2 cellular contexts compared by ENCODE assay signal in genomic region chr6:43294536-43294935, GRCh38.
TF ChIP-seq lines count a peak whose summit lies in the region.

No MANE protein-coding gene starts in this region.

TF ChIP-seq in HepG2, 621 proteins besides CTCF, POLR2A, EP300 and RAD21 (continues in another document):
- TF ChIP-seq ZNF296 (CRISPR knock-in tag; conservative IDR thresholded peaks at IDR 0.05), result no peak
- TF ChIP-seq KAT7 (CRISPR knock-in tag; IDR thresholded peaks at IDR 0.05; ENCODE audit: borderline replicate concordance), result no peak
- no peak for TF ChIP-seq GPN1 (CRISPR knock-in tag; IDR thresholded peaks at IDR 0.05; ENCODE audit: borderline replicate concordance)
- no peak for TF ChIP-seq AKAP8 (CRISPR knock-in tag; IDR thresholded peaks at IDR 0.05)
- TF ChIP-seq RAD51 (IDR thresholded peaks at IDR 0.05; ENCODE audit: borderline replicate concordance), result peak; percentile 22; the same call in 1 of the 2 replicates
- no peak for TF ChIP-seq THAP8 (CRISPR knock-in tag; IDR thresholded peaks at IDR 0.05; ENCODE audit: borderline replicate concordance)
- TF ChIP-seq ZNF275 (CRISPR knock-in tag; IDR thresholded peaks at IDR 0.05; ENCODE audit: borderline replicate concordance), result no peak
- no peak for TF ChIP-seq TIGD3 (CRISPR knock-in tag; IDR thresholded peaks at IDR 0.05; ENCODE audit: borderline replicate concordance)
- no peak for TF ChIP-seq ZMYM2 (CRISPR knock-in tag; IDR thresholded peaks at IDR 0.05)
- no peak for TF ChIP-seq U2AF1 (optimal IDR thresholded peaks at IDR 0.05; ENCODE audit: low read depth, low read length)
- TF ChIP-seq REL (CRISPR knock-in tag; conservative IDR thresholded peaks at IDR 0.05), result no peak
- TF ChIP-seq TCF7L2 (IDR thresholded peaks at IDR 0.05; ENCODE audit: low read depth, low read length), result no peak
- no peak for TF ChIP-seq ZNF18 (CRISPR knock-in tag; IDR thresholded peaks at IDR 0.05; ENCODE audit: insufficient replicate concordance)
- no peak for TF ChIP-seq SMARCC2 (IDR thresholded peaks at IDR 0.05)
- no peak for TF ChIP-seq KLF16 (CRISPR knock-in tag; IDR thresholded peaks at IDR 0.05)
- TF ChIP-seq PRPF4 (IDR thresholded peaks at IDR 0.05; ENCODE audit: low read depth, low read length, poor library complexity, severe bottlenecking), result no peak
- no peak for TF ChIP-seq AGO2 (optimal IDR thresholded peaks at IDR 0.05; ENCODE audit: low read depth, low read length)
- TF ChIP-seq HDAC6 (IDR thresholded peaks at IDR 0.05; ENCODE audit: low read depth, low read length), result no peak
- no peak for TF ChIP-seq HOXA5 (CRISPR knock-in tag; IDR thresholded peaks at IDR 0.05)
- TF ChIP-seq ZNF17 (CRISPR knock-in tag; IDR thresholded peaks at IDR 0.05), result no peak
- TF ChIP-seq BHLHE40 (IDR thresholded peaks at IDR 0.05; ENCODE audit: low read length), result no peak
- TF ChIP-seq ZNF883 (CRISPR knock-in tag; IDR thresholded peaks at IDR 0.05; ENCODE audit: not compliant biosample characterization), result no peak
- TF ChIP-seq ZNF136 (CRISPR knock-in tag; IDR thresholded peaks at IDR 0.05; ENCODE audit: low read depth), result no peak
- no peak for TF ChIP-seq ISL2 (CRISPR knock-in tag; IDR thresholded peaks at IDR 0.05)
- TF ChIP-seq ZBTB10 (CRISPR knock-in tag; IDR thresholded peaks at IDR 0.05; ENCODE audit: borderline replicate concordance), result no peak
- TF ChIP-seq ZNF780A (CRISPR knock-in tag; IDR thresholded peaks at IDR 0.05), result 0 out of 2 replicates have a peak, but pooled peaks have one; percentile 34
- TF ChIP-seq ATM (IDR thresholded peaks at IDR 0.05; ENCODE audit: borderline replicate concordance), result 0 out of 2 replicates have a peak, but pooled peaks have one; percentile 50
- peak; percentile 75 for TF ChIP-seq ATF7 (IDR thresholded peaks at IDR 0.05)
- no peak for TF ChIP-seq ATF7 (CRISPR knock-in tag; IDR thresholded peaks at IDR 0.05)
- no peak for TF ChIP-seq ZNF720 (CRISPR knock-in tag; IDR thresholded peaks at IDR 0.05)
- TF ChIP-seq NR2F1 (CRISPR knock-in tag; IDR thresholded peaks at IDR 0.05), result no peak
- TF ChIP-seq KLF12 (CRISPR knock-in tag; IDR thresholded peaks at IDR 0.05; ENCODE audit: borderline replicate concordance), result no peak

TF ChIP-seq in IMR-90, 13 proteins besides CTCF, POLR2A, EP300 and RAD21:
- TF ChIP-seq MXI1 (IDR thresholded peaks at IDR 0.05; ENCODE audit: borderline replicate concordance, low read depth, low read length), result no peak
- no peak for TF ChIP-seq MAFK (IDR thresholded peaks at IDR 0.05; ENCODE audit: low read depth, low read length)
- no peak for TF ChIP-seq BHLHE40 (IDR thresholded peaks at IDR 0.05; ENCODE audit: low read depth, low read length)
- TF ChIP-seq USF2 (IDR thresholded peaks at IDR 0.05; ENCODE audit: low read depth, low read length), result no peak
- TF ChIP-seq SMC3 (IDR thresholded peaks at IDR 0.05; ENCODE audit: low read depth, low read length), result no peak
- TF ChIP-seq NFE2L2 (IDR thresholded peaks at IDR 0.05; ENCODE audit: low read depth, low read length), result no peak
- no peak for TF ChIP-seq ELK1 (IDR thresholded peaks at IDR 0.05; ENCODE audit: borderline replicate concordance, low read depth, low read length)
- no peak for TF ChIP-seq FOS (IDR thresholded peaks at IDR 0.05; ENCODE audit: low read depth, low read length)
- TF ChIP-seq RFX5 (IDR thresholded peaks at IDR 0.05; ENCODE audit: low read depth, low read length), result no peak
- no peak for TF ChIP-seq RCOR1 (IDR thresholded peaks at IDR 0.05; ENCODE audit: insufficient replicate concordance, low read length)
- TF ChIP-seq CHD1 (IDR thresholded peaks at IDR 0.05; ENCODE audit: low read depth, low read length), result no peak
- no peak for TF ChIP-seq CEBPB (IDR thresholded peaks at IDR 0.05; ENCODE audit: low read depth, low read length)
- TF ChIP-seq MAZ (IDR thresholded peaks at IDR 0.05; ENCODE audit: borderline replicate concordance, low read depth, low read length), result no peak
